In genomic region chr11:117716652-117717440, GRCh38 we compare ENCODE assay signal across 20 cellular contexts.
A peak's percentile ranks its signal among the peaks of the same experiment; 100 is the strongest.
DNase-seq lines count a peak whose midpoint lies in the region; ATAC-seq and TF ChIP-seq lines count a peak whose summit lies in the region.
"Had no signal": no experiment of that assay in that cellular context is flagged by ENCODE, and none has a peak within 500 bp of the region (broad histone marks: within the 10 kb centered on the region; RNA-seq: fewer than 3 reads in every experiment).

No MANE protein-coding gene starts in this region.

- H3K27ac ChIP-seq in BLaER1, result no peak overlapping the region
- peak overlapping the region in 3 of 4 donors; percentile 58 to 77 (median 77) for H3K27ac ChIP-seq in body of pancreas
- no peak overlapping the region for H3K27ac ChIP-seq in brain microvascular endothelial cell
- H3K27ac ChIP-seq: ascending aorta, right lobe of liver had no signal

- H3K4me2 ChIP-seq in BLaER1, result peak overlapping the region; percentile 79

- in situ Hi-C loops in brain microvascular endothelial cell (cut with HindIII; ENCODE audit: low pct_ligation_motif_present, low sequenced_read_pairs), result no loop called here

- no peak for TF ChIP-seq POLR2A in body of pancreas (IDR thresholded peaks at IDR 0.05)

- 77 to 78% methylated on average over 13 to 18 of the region's 18 CpGs for WGBS in body of pancreas, 2 donors

- H3K4me1 ChIP-seq in BLaER1, result peaks cover 27% of the 10 kb centered on the region
- peaks cover 24% of the 10 kb centered on the region for H3K4me1 ChIP-seq in body of pancreas
- H3K4me1 ChIP-seq: ascending aorta, right lobe of liver had no signal

- H3K4me3 ChIP-seq in BLaER1, result no peak overlapping the region
- no peak overlapping the region for H3K4me3 ChIP-seq in body of pancreas
- no peak overlapping the region for H3K4me3 ChIP-seq in brain microvascular endothelial cell (ENCODE audit: low read depth, low read length)
- H3K4me3 ChIP-seq: ascending aorta, right lobe of liver had no signal

- TF ChIP-seq CTCF in body of pancreas (IDR thresholded peaks at IDR 0.05) (no peak), brain microvascular endothelial cell (IDR thresholded peaks at IDR 0.05; ENCODE audit: low read depth, low read length, missing control alignments) (no peak)

- peak; percentile 65 for DNase-seq in NAMALWA (ENCODE audit: low spot score)
- peak in 1 of 4 donors; percentile 24 for DNase-seq in body of pancreas
- peak; percentile 60 for DNase-seq in pons (ENCODE audit: low spot score)
- no peak for DNase-seq in MV-4-11 (lab: John Stamatoyannopoulos, UW)
- DNase-seq in SW 1271 (lab: John Stamatoyannopoulos, UW), result no peak
- DNase-seq in stimulated activated naive CD8-positive, alpha-beta T cell treated with anti-CD3 and anti-CD28 coated beads, Interleukin-15, Interleukin-2, amounts not matched to agents 100 U/mL and 50 U/mL, for 24 hours, result no peak
- DNase-seq in brain microvascular endothelial cell, result no peak
- DNase-seq: activated CD8-positive, alpha-beta T cell treated with anti-CD3 and anti-CD28 coated beads, Interleukin-2, amount 10 ng/mL, durations not matched to agents 7 days and 5 days; activated naive CD4-positive, alpha-beta T cell treated with anti-CD3 and anti-CD28 coated beads, Interleukin-2, amount 50 U/mL, for 16 hours; activated T-cell treated with anti-CD3 and anti-CD28 coated beads, Interleukin-2, amount 50 U/mL, for 4 hours; CD4-positive, CD25-positive, alpha-beta regulatory T cell; EL; immature natural killer cell; NCI-H1436 treated with DMSO at 0.1 percent for 48 hours; right lobe of liver had no signal

- H4K20me1 ChIP-seq in BLaER1, result 0 out of 2 replicates have a peak, but pooled peaks cover 6% of the 10 kb centered on the region

- no peak for ATAC-seq in body of pancreas
- no peak for ATAC-seq in stimulated activated naive CD8-positive, alpha-beta T cell treated with anti-CD3 and anti-CD28 coated beads, Interleukin-15, Interleukin-2, amounts not matched to agents 100 U/mL and 50 U/mL, for 24 hours
- ATAC-seq: activated CD4-positive, CD25-positive, alpha-beta regulatory T cell treated with anti-CD3 and anti-CD28 coated beads, Interleukin-2, amount 50 U/mL, for 24 hours; activated CD8-positive, alpha-beta T cell treated with anti-CD3 and anti-CD28 coated beads, Interleukin-2, amount 10 ng/mL, durations not matched to agents 7 days and 5 days; activated T-cell treated with anti-CD3 and anti-CD28 coated beads, Interleukin-2, amount 50 U/mL, for 4 hours; SK-N-SH treated with all-trans-retinoic acid at 6 μM for 48 hours; stimulated activated memory B cell treated with anti-CD40 and anti-IgM and Interleukin-4, amounts not matched to agents 10 μg/mL and 1 μg/mL and 100 μg/mL, for 72 hours had no signal

- H3K36me3 ChIP-seq in BLaER1, result no peaks in the 10 kb centered on the region
- H3K36me3 ChIP-seq in body of pancreas (replicated peaks in 1 of 2; ENCODE audit: insufficient read depth in 1 of 2, low read depth in 2 of 2), result no peaks in the 10 kb centered on the region
- no peaks in the 10 kb centered on the region for H3K36me3 ChIP-seq in brain microvascular endothelial cell (replicated peaks)
- H3K36me3 ChIP-seq: ascending aorta, right lobe of liver had no signal

- H3K9me3 ChIP-seq in BLaER1, result no peaks in the 10 kb centered on the region
- H3K9me3 ChIP-seq in body of pancreas, result no peaks in the 10 kb centered on the region
- H3K9me3 ChIP-seq: ascending aorta, right lobe of liver had no signal

- H3K27me3 ChIP-seq in BLaER1 (no peaks in the 10 kb centered on the region), body of pancreas (no peaks in the 10 kb centered on the region), brain microvascular endothelial cell (replicated peaks) (peaks cover 2% of the 10 kb centered on the region)
- H3K27me3 ChIP-seq: ascending aorta, right lobe of liver had no signal

- intact Hi-C loops in body of pancreas (cut with DNase I), result no loop called here

- no peak overlapping the region for H3K9ac ChIP-seq in BLaER1

Comparison
In these comparisons a context has a peak if more than half of its experiments do, and no peak if none do; other contexts are left out.
1. H3K27ac ChIP-seq: peak in body of pancreas (3 of 4); none in BLaER1 (single experiment) and brain microvascular endothelial cell (single experiment).
2. DNase-seq: peak in NAMALWA (single experiment) and pons (single experiment); none in MV-4-11 (single experiment), SW 1271 (0 of 2), stimulated activated naive CD8-positive, alpha-beta T cell treated with anti-CD3 and anti-CD28 coated beads, Interleukin-15, Interleukin-2, amounts not matched to agents 100 U/mL and 50 U/mL, for 24 hours (single experiment) and brain microvascular endothelial cell (single experiment).